9 cellular contexts compared by ENCODE assay signal in the genomic region with DNA sequence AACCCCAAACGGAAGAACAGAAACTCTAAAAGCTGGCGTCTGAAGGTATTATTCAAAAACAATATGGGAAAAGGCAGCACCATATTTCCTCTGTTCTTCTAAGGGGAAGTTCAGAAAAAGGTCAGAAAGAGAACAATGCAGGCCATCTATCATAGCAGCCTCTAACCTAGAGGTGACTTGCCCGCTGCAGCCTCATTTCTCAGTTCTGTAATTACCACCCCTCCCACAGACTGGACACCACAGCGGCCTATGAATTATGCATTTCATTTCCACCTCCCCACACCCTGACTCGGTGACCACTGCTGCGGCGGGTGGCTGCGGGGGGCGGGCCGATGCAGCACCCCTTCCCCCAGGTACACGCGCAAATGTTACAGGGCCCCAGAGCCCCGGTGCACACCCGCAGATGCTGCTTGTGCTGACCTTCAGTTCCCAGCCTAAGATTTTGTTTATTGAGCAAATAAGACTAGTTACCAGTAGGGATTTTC.
DNase-seq lines count a peak whose midpoint lies in the region; ATAC-seq and TF ChIP-seq lines count a peak whose summit lies in the region.
"Had no signal": no experiment of that assay in that cellular context is flagged by ENCODE, and none has a peak within 500 bp of the region (broad histone marks: within the 10 kb centered on the region; RNA-seq: fewer than 3 reads in every experiment).

No MANE protein-coding gene starts in this region.

- H3K4me3 Mint-ChIP-seq in activated T-helper 1 cell treated with anti-CD3 and anti-CD28 coated beads, Interleukin-12 subunit alpha, Interleukin-12 subunit beta, Interleukin-2, Interleukin-4 antibody, amounts not matched to agents 30 ng/mL and 10 ng/mL and 1 ng/mL, durations not matched to agents 14 hours and 24 hours and 36 hours = peak overlapping the region; percentile 74
- H3K4me3 Mint-ChIP-seq in naive thymus-derived CD8-positive, alpha-beta T cell = peak overlapping the region; percentile 54 to 79 (median 68)

- H3K4me1 ChIP-seq in BLaER1 treated with 17β-estradiol and CSF1 and Interleukin-3, amounts not matched to agents 10 nM and 100 nM = peaks cover 51 to 88% (median 74%) of the 10 kb centered on the region in 10 experiments

- in situ Hi-C loops in brain microvascular endothelial cell (cut with HindIII; ENCODE audit: low pct_ligation_motif_present, low sequenced_read_pairs) = no loop called here

- H3K9ac ChIP-seq in BLaER1 treated with 17β-estradiol and CSF1 and Interleukin-3, amounts not matched to agents 10 nM and 100 nM = peak overlapping the region in 9 of 11 experiments; percentile 31 to 64 (median 56); a peak in 18 of 22 replicates

- H3K4me3 ChIP-seq in BLaER1 treated with 17β-estradiol and CSF1 and Interleukin-3, amounts not matched to agents 10 nM and 100 nM = peak overlapping the region in 9 of 10 experiments; percentile 1 to 46 (median 24); a peak in 10 of 20 replicates
- no peak overlapping the region for H3K4me3 ChIP-seq in brain microvascular endothelial cell (ENCODE audit: low read depth, low read length)
- H3K4me3 ChIP-seq: skin epidermis had no signal

- H3K27ac ChIP-seq in BLaER1 treated with 17β-estradiol and CSF1 and Interleukin-3, amounts not matched to agents 10 nM and 100 nM = peak overlapping the region in 8 of 11 experiments; percentile 20 to 78 (median 64); a peak in 16 of 22 replicates
- no peak overlapping the region for H3K27ac ChIP-seq in brain microvascular endothelial cell

- POLR2A ChIA-PET in naive thymus-derived CD8-positive, alpha-beta T cell (lab: Charles Lee) = no interaction called here
- POLR2A ChIA-PET in HEK293T (lab: Yijun Ruan, JAX) = no interaction called here

- peak overlapping the region; percentile 64 to 97 (median 89) for H3K4me2 ChIP-seq in BLaER1 treated with 17β-estradiol and CSF1 and Interleukin-3, amounts not matched to agents 10 nM and 100 nM

- peaks cover 46% of the 10 kb centered on the region for H3K4me1 Mint-ChIP-seq in activated T-helper 1 cell treated with anti-CD3 and anti-CD28 coated beads, Interleukin-12 subunit alpha, Interleukin-12 subunit beta, Interleukin-2, Interleukin-4 antibody, amounts not matched to agents 30 ng/mL and 10 ng/mL and 1 ng/mL, durations not matched to agents 14 hours and 24 hours and 36 hours (ENCODE audit: low read depth)
- peaks cover 30 to 76% (median 63%) of the 10 kb centered on the region in 4 donors for H3K4me1 Mint-ChIP-seq in naive thymus-derived CD8-positive, alpha-beta T cell

- H3K36me3 ChIP-seq in BLaER1 treated with 17β-estradiol and CSF1 and Interleukin-3, amounts not matched to agents 10 nM and 100 nM = peaks cover 9 to 56% (median 39%) of the 10 kb centered on the region in 11 experiments; a peak in 21 of 22 replicates
- H3K36me3 ChIP-seq in brain microvascular endothelial cell (replicated peaks) = peaks cover 6% of the 10 kb centered on the region

- peak overlapping the region; percentile 80 for H3K27ac Mint-ChIP-seq in activated T-helper 1 cell treated with anti-CD3 and anti-CD28 coated beads, Interleukin-12 subunit alpha, Interleukin-12 subunit beta, Interleukin-2, Interleukin-4 antibody, amounts not matched to agents 30 ng/mL and 10 ng/mL and 1 ng/mL, durations not matched to agents 14 hours and 24 hours and 36 hours
- H3K27ac Mint-ChIP-seq in naive thymus-derived CD8-positive, alpha-beta T cell = peak overlapping the region; percentile 61 to 94 (median 80)

- CTCF ChIA-PET in HEK293T (lab: Yijun Ruan, JAX) = no interaction called here

- ATAC-seq in HG03159 (IDR thresholded peaks at IDR 0.05; ENCODE audit: unreplicated experiment) = peak; percentile 89
- peak; percentile 25 to 35 for ATAC-seq in naive thymus-derived CD8-positive, alpha-beta T cell

- H3K27me3 Mint-ChIP-seq in activated T-helper 1 cell treated with anti-CD3 and anti-CD28 coated beads, Interleukin-12 subunit alpha, Interleukin-12 subunit beta, Interleukin-2, Interleukin-4 antibody, amounts not matched to agents 30 ng/mL and 10 ng/mL and 1 ng/mL, durations not matched to agents 14 hours and 24 hours and 36 hours (ENCODE audit: insufficient read depth) = peaks cover 1% of the 10 kb centered on the region
- H3K27me3 Mint-ChIP-seq in naive thymus-derived CD8-positive, alpha-beta T cell = no peaks in the 10 kb centered on the region

- H3K36me3 Mint-ChIP-seq in activated T-helper 1 cell treated with anti-CD3 and anti-CD28 coated beads, Interleukin-12 subunit alpha, Interleukin-12 subunit beta, Interleukin-2, Interleukin-4 antibody, amounts not matched to agents 30 ng/mL and 10 ng/mL and 1 ng/mL, durations not matched to agents 14 hours and 24 hours and 36 hours (ENCODE audit: low read depth) = peaks cover 4% of the 10 kb centered on the region
- H3K36me3 Mint-ChIP-seq in naive thymus-derived CD8-positive, alpha-beta T cell = peaks cover 0 to 6% (median 2%) of the 10 kb centered on the region in 3 donors

- H3K9me3 ChIP-seq in BLaER1 treated with 17β-estradiol and CSF1 and Interleukin-3, amounts not matched to agents 10 nM and 100 nM (replicated peaks in 1 of 11) = no peaks in the 10 kb centered on the region

- no peaks in the 10 kb centered on the region for H3K27me3 ChIP-seq in BLaER1 treated with 17β-estradiol and CSF1 and Interleukin-3, amounts not matched to agents 10 nM and 100 nM
- H3K27me3 ChIP-seq in brain microvascular endothelial cell (replicated peaks) = no peaks in the 10 kb centered on the region

- H4K20me1 ChIP-seq in BLaER1 treated with 17β-estradiol and CSF1 and Interleukin-3, amounts not matched to agents 10 nM and 100 nM = peaks cover 6 to 97% (median 51%) of the 10 kb centered on the region in 11 experiments; a peak in 18 of 22 replicates

- no peaks in the 10 kb centered on the region for H3K9me3 Mint-ChIP-seq in activated T-helper 1 cell treated with anti-CD3 and anti-CD28 coated beads, Interleukin-12 subunit alpha, Interleukin-12 subunit beta, Interleukin-2, Interleukin-4 antibody, amounts not matched to agents 30 ng/mL and 10 ng/mL and 1 ng/mL, durations not matched to agents 14 hours and 24 hours and 36 hours
- no peaks in the 10 kb centered on the region for H3K9me3 Mint-ChIP-seq in naive thymus-derived CD8-positive, alpha-beta T cell

- intact Hi-C loops in activated T-helper 1 cell treated with anti-CD3 and anti-CD28 coated beads, Interleukin-12 subunit alpha, Interleukin-12 subunit beta, Interleukin-2, Interleukin-4 antibody, amounts not matched to agents 30 ng/mL and 10 ng/mL and 1 ng/mL, durations not matched to agents 14 hours and 24 hours and 36 hours (cut with micrococcal nuclease) = loop anchor here (5.0 kb wide), 3 partner anchors 48 to 178 kb away; a partner anchor contains a TSS

- DNase-seq in GM19238 (ENCODE audit: insufficient read length, low spot score) (peak; percentile 37), HEK293T (ENCODE audit: extremely low spot score) (no peak), C1 segment of cervical spinal cord (lab: John Stamatoyannopoulos, UW) (no peak), brain microvascular endothelial cell (no peak)
- DNase-seq in activated T-helper 1 cell treated with anti-CD3 and anti-CD28 coated beads, Interleukin-12 subunit alpha, Interleukin-12 subunit beta, Interleukin-2, Interleukin-4 antibody, amounts not matched to agents 30 ng/mL and 10 ng/mL and 1 ng/mL, durations not matched to agents 14 hours and 24 hours and 36 hours (ENCODE audit: low spot score) = no peak
- peak in 2 of 10 donors; percentile 33 to 38 for DNase-seq in naive thymus-derived CD8-positive, alpha-beta T cell

- TF ChIP-seq CTCF in brain microvascular endothelial cell (IDR thresholded peaks at IDR 0.05; ENCODE audit: low read depth, low read length, missing control alignments) = no peak

TF ChIP-seq in HEK293T, 16 proteins besides CTCF, POLR2A, EP300 and RAD21:
- TF ChIP-seq ELF4 (IDR thresholded peaks at IDR 0.05) (no peak), FOXK2 (IDR thresholded peaks at IDR 0.05) (no peak), TARDBP (IDR thresholded peaks at IDR 0.05) (no peak), HDGF (IDR thresholded peaks at IDR 0.05; ENCODE audit: borderline replicate concordance) (no peak), CTBP1 (IDR thresholded peaks at IDR 0.05; ENCODE audit: borderline replicate concordance) (no peak), SP1 (IDR thresholded peaks at IDR 0.05) (no peak), FOXM1 (IDR thresholded peaks at IDR 0.05; ENCODE audit: borderline replicate concordance) (no peak), SUZ12 (IDR thresholded peaks at IDR 0.05) (no peak), ARNT (IDR thresholded peaks at IDR 0.05) (no peak), LEF1 (IDR thresholded peaks at IDR 0.05; ENCODE audit: borderline replicate concordance) (no peak), NFRKB (IDR thresholded peaks at IDR 0.05) (no peak)
- TF ChIP-seq, protein P1, sequence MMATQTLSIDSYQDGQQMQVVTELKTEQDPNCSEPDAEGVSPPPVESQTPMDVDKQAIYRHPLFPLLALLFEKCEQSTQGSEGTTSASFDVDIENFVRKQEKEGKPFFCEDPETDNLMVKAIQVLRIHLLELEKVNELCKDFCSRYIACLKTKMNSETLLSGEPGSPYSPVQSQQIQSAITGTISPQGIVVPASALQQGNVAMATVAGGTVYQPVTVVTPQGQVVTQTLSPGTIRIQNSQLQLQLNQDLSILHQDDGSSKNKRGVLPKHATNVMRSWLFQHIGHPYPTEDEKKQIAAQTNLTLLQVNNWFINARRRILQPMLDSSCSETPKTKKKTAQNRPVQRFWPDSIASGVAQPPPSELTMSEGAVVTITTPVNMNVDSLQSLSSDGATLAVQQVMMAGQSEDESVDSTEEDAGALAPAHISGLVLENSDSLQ (IDR thresholded peaks at IDR 0.05) = no peak
